15 cellular contexts compared by ENCODE assay signal in genomic region chr5:160303690-160304089, GRCh38. TPM values are rescaled to one million over a fixed set of nuclear protein-coding genes. Genes with fewer than 3 reads are reported as not detected.
DNase-seq lines count a peak whose midpoint lies in the region; ATAC-seq and TF ChIP-seq lines count a peak whose summit lies in the region.
"Had no signal": no experiment of that assay in that cellular context is flagged by ENCODE, and none has a peak within 500 bp of the region (broad histone marks: within the 10 kb centered on the region; RNA-seq: fewer than 3 reads in every experiment).

No MANE protein-coding gene starts in this region.

- ATAC-seq in GM18858 (IDR thresholded peaks at IDR 0.05; ENCODE audit: unreplicated experiment) = no peak
- ATAC-seq: SK-N-SH treated with all-trans-retinoic acid at 6 μM for 48 hours had no signal

- peak; percentile 34 for DNase-seq in NCI-H2171 treated with DMSO at 0.1 percent for 48 hours (lab: John Stamatoyannopoulos, UW)
- no peak for DNase-seq in NCI-H2171 (lab: John Stamatoyannopoulos, UW)
- DNase-seq in NCI-H1436 (lab: John Stamatoyannopoulos, UW) = peak; percentile 65
- peak; percentile 38 for DNase-seq in cerebellar cortex (ENCODE audit: low spot score)
- DNase-seq in testis = peak; percentile 48
- DNase-seq in dermis blood vessel endothelial cell = no peak
- DNase-seq: CD8-positive, alpha-beta memory T cell; HFFc6; NCI-H1417 treated with DMSO at 0.1 percent for 48 hours; NCI-H82; Peyer's patch; SHP77 treated with DMSO at 0.1 percent for 48 hours had no signal

- no peak for TF ChIP-seq POLR2A in testis (IDR thresholded peaks at IDR 0.05)

- H3K4me1 ChIP-seq in testis = no peaks in the 10 kb centered on the region

- H3K4me3 ChIP-seq in testis = no peak overlapping the region
- H3K4me3 ChIP-seq: BLaER1 treated with 17β-estradiol and CSF1 and Interleukin-3, amounts not matched to agents 10 nM and 100 nM; Peyer's patch had no signal

- no peaks in the 10 kb centered on the region for H3K36me3 ChIP-seq in testis (ENCODE audit: low read depth, missing control alignments)
- H3K36me3 ChIP-seq: Peyer's patch had no signal

- no peak for TF ChIP-seq CTCF in testis (IDR thresholded peaks at IDR 0.05)

- no peaks in the 10 kb centered on the region for H3K9me3 ChIP-seq in testis
- H3K9me3 ChIP-seq: BLaER1 treated with 17β-estradiol and CSF1 and Interleukin-3, amounts not matched to agents 10 nM and 100 nM; Peyer's patch had no signal

- no peak overlapping the region for H3K27ac ChIP-seq in testis
- H3K27ac ChIP-seq: BLaER1 treated with 17β-estradiol and CSF1 and Interleukin-3, amounts not matched to agents 10 nM and 100 nM; Peyer's patch had no signal

- H3K27me3 ChIP-seq in testis = no peaks in the 10 kb centered on the region
- H3K27me3 ChIP-seq: Peyer's patch had no signal

- intact Hi-C loops in testis (cut with DNase I; ENCODE audit: low total_unique reads) = no loop called here

- 65 to 75% methylated on average over 3 of the region's 3 CpGs for WGBS in testis, 2 donors

RNA-seq across cellular contexts. Expression of gene CCNJL, which starts 8.7 kb away (rescaled TPM):
- 10 to 100 TPM; 41.4 to 47.0 TPM for total RNA-seq in testis
- polyA plus RNA-seq in testis (ENCODE audit: insufficient read depth, low read depth, low replicate concordance) = 23.6 TPM
- total RNA-seq in dermis blood vessel endothelial cell = 8.0 and 10.4 TPM in 2 replicates
- total RNA-seq: CD8-positive, alpha-beta memory T cell; HFFc6 had no signal
- polyA plus RNA-seq: CD8-positive, alpha-beta memory T cell had no signal

Comparison
In these comparisons a context has a peak if more than half of its experiments do, and no peak if none do; other contexts are left out.
1. DNase-seq: peak in NCI-H2171 treated with DMSO at 0.1 percent for 48 hours (single experiment), NCI-H1436 (single experiment), cerebellar cortex (single experiment) and testis (single experiment); none in NCI-H2171 (single experiment) and dermis blood vessel endothelial cell (single experiment).